14 cellular contexts compared by ENCODE assay signal in the genomic region with DNA sequence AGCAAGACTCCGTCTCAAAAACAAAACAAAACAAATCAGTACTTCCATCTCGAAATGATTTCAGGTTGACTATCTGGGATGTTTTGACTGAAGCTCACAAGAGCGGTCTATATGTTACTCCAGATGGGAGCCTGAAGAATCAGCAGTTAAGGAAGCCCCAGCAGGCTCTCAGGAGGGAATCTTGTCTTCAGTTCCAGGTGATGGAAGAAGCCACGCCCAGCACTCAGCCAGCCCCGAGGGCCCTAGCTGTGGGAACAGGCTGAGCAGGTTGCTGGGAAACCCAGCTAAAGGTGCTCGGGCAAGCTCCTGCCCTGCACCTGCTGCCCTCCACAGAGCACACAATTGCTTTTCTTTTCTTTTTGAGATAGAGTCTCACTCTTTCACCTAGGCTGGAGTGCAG. TPM values are rescaled to one million over a fixed set of nuclear protein-coding genes. Genes with fewer than 3 reads are reported as not detected.
DNase-seq lines count a peak whose midpoint lies in the region; ATAC-seq and TF ChIP-seq lines count a peak whose summit lies in the region.
"Had no signal": no experiment of that assay in that cellular context is flagged by ENCODE, and none has a peak within 500 bp of the region (broad histone marks: within the 10 kb centered on the region; RNA-seq: fewer than 3 reads in every experiment).

No MANE protein-coding gene starts in this region.

- H3K79me1 ChIP-seq in mesendoderm (ENCODE audit: low read length), result no peaks in the 10 kb centered on the region

- CTCF ChIA-PET in RWPE1 (lab: Yijun Ruan, JAX), result interaction anchor here (0.6 kb wide), 2 partner anchors 26 to 249 kb away, joined by 4 to 7 read pairs; no protein-coding TSS in a partner anchor
- CTCF ChIA-PET in CD4-positive, alpha-beta memory T cell (lab: Charles Lee; ENCODE audit: partially characterized antibody), result interaction anchor here (0.9 to 1.3 kb wide), 3 partner anchors 43 to 147 kb away, joined by 3 read pairs; no protein-coding TSS in a partner anchor

- H2BK120ac ChIP-seq in mesendoderm (ENCODE audit: low read depth, low read length), result no peak overlapping the region

- no peak overlapping the region for H2AFZ ChIP-seq in Karpas-422 (ENCODE audit: low read length)

- H2AK5ac ChIP-seq in mesendoderm (ENCODE audit: low read length), result no peak overlapping the region

- H3K27me3 ChIP-seq in mesendoderm (ENCODE audit: insufficient read depth, low read length, poor library complexity) (no peaks in the 10 kb centered on the region), Karpas-422 (ENCODE audit: low read length) (no peaks in the 10 kb centered on the region)
- no peaks in the 10 kb centered on the region for H3K27me3 ChIP-seq in CD4-positive, alpha-beta memory T cell (ENCODE audit: insufficient read depth, low read length)
- H3K27me3 ChIP-seq: body of pancreas had no signal

- no peaks in the 10 kb centered on the region for H3K27me3 Mint-ChIP-seq in CD4-positive, alpha-beta memory T cell

- TF ChIP-seq CTCF in RWPE1 (conservative IDR thresholded peaks at IDR 0.05; ENCODE audit: low read depth), result no peak

- H3K79me2 ChIP-seq in mesendoderm (ENCODE audit: control insufficient read depth, insufficient read depth, low read length) (no peaks in the 10 kb centered on the region), Karpas-422 (ENCODE audit: low read length) (no peaks in the 10 kb centered on the region)

- no peak overlapping the region for H3K4me2 ChIP-seq in mesendoderm (ENCODE audit: low read length)
- no peak overlapping the region for H3K4me2 ChIP-seq in Karpas-422 (ENCODE audit: low read depth, low read length, poor library complexity, severe bottlenecking)

- H3K9me3 Mint-ChIP-seq in CD4-positive, alpha-beta memory T cell, result peaks cover 0 to 1% (median 0%) of the 10 kb centered on the region in 8 donors
- H3K9me3 Mint-ChIP-seq: immature natural killer cell had no signal

- H3K27ac ChIP-seq in RWPE1 (no peak overlapping the region), mesendoderm (ENCODE audit: low read depth, low read length) (no peak overlapping the region), Karpas-422 (ENCODE audit: low read length) (no peak overlapping the region)
- no peak overlapping the region for H3K27ac ChIP-seq in CD4-positive, alpha-beta memory T cell (ENCODE audit: low read depth, low read length)
- H3K27ac ChIP-seq: body of pancreas, prostate gland, thoracic aorta had no signal

- POLR2A ChIA-PET in RWPE1 (lab: Yijun Ruan, JAX; ENCODE audit: low non-redundant PET), result no interaction called here
- POLR2A ChIA-PET in CD4-positive, alpha-beta memory T cell (lab: Charles Lee; ENCODE audit: partially characterized antibody), result interaction anchor here (1.0 kb wide), 1 partner anchor 134 kb away, joined by 3 read pairs; a partner anchor contains a TSS

- peaks cover 0 to 2% (median under 1%) of the 10 kb centered on the region in 4 donors for H3K4me1 Mint-ChIP-seq in CD4-positive, alpha-beta memory T cell
- H3K4me1 Mint-ChIP-seq: immature natural killer cell had no signal

- WGBS in mesendoderm (ENCODE audit: extremely low coverage, insufficient coverage, low lambda C conversion rate), result no CpG with 5 or more reads among the region's 6 CpGs

- no peak overlapping the region for H3K4me3 Mint-ChIP-seq in CD4-positive, alpha-beta memory T cell
- H3K4me3 Mint-ChIP-seq: immature natural killer cell had no signal

- no peaks in the 10 kb centered on the region for H4K20me1 ChIP-seq in Karpas-422 (ENCODE audit: insufficient read depth, low read depth, low read length)

- H3K4me1 ChIP-seq in mesendoderm (ENCODE audit: control insufficient read depth, low read depth, low read length) (no peaks in the 10 kb centered on the region), Karpas-422 (ENCODE audit: low read length) (no peaks in the 10 kb centered on the region)
- no peaks in the 10 kb centered on the region for H3K4me1 ChIP-seq in CD4-positive, alpha-beta memory T cell (ENCODE audit: insufficient read depth, low read length)
- H3K4me1 ChIP-seq: body of pancreas, prostate gland had no signal

- peak; percentile 92 for DNase-seq in ELF-1 (ENCODE audit: low read depth, low spot score)
- peak; percentile 59 for DNase-seq in NCI-H2029 (lab: John Stamatoyannopoulos, UW)
- DNase-seq in RWPE1 (ENCODE audit: low spot score), result peak; percentile 12
- DNase-seq in mesendoderm, result peak; percentile 17
- no peak for DNase-seq in activated effector memory CD4-positive, alpha-beta T cell treated with anti-CD3 and anti-CD28 coated beads, Interleukin-2, amount 50 U/mL, for 16 hours
- no peak for DNase-seq in CD4-positive, alpha-beta memory T cell
- DNase-seq in Karpas-422, result no peak
- DNase-seq: activated naive CD4-positive, alpha-beta T cell; foreskin fibroblast; immature natural killer cell had no signal

- H3K9me3 ChIP-seq in CD4-positive, alpha-beta memory T cell (ENCODE audit: control insufficient read depth in 1 of 2, low read length in 2 of 2), result no peaks in the 10 kb centered on the region
- no peaks in the 10 kb centered on the region for H3K9me3 ChIP-seq in Karpas-422 (ENCODE audit: low read length)
- H3K9me3 ChIP-seq: body of pancreas, prostate gland, thoracic aorta had no signal

- H4K8ac ChIP-seq in mesendoderm (ENCODE audit: low read depth, low read length), result no peak overlapping the region

- H3K18ac ChIP-seq in mesendoderm (ENCODE audit: low read length), result no peak overlapping the region

- no peak overlapping the region for H2BK15ac ChIP-seq in mesendoderm (replicated peaks; ENCODE audit: low read depth)

- peaks cover 17 to 39% of the 10 kb centered on the region in 2 donors for H3K36me3 Mint-ChIP-seq in CD4-positive, alpha-beta memory T cell

- no peak overlapping the region for H3K56ac ChIP-seq in mesendoderm (ENCODE audit: low read length)

- ATAC-seq in GM19324 (IDR thresholded peaks at IDR 0.05; ENCODE audit: low FRiP score, unreplicated experiment), result no peak
- ATAC-seq: body of pancreas had no signal

- no peak overlapping the region for H3K4me3 ChIP-seq in mesendoderm (ENCODE audit: low read length)
- no peak overlapping the region for H3K4me3 ChIP-seq in CD4-positive, alpha-beta memory T cell (ENCODE audit: low read length in 2 of 2)
- H3K4me3 ChIP-seq in Karpas-422 (ENCODE audit: low read length), result no peak overlapping the region
- H3K4me3 ChIP-seq: body of pancreas, prostate gland, thoracic aorta had no signal

- H3K27ac Mint-ChIP-seq in CD4-positive, alpha-beta memory T cell, result no peak overlapping the region

- intact Hi-C loops in CD4-positive, alpha-beta memory T cell (cut with micrococcal nuclease), result no loop called here

- H3K36me3 ChIP-seq in mesendoderm (ENCODE audit: control insufficient read depth, insufficient read depth, low read length) (no peaks in the 10 kb centered on the region), Karpas-422 (ENCODE audit: insufficient read depth, low read length) (0 out of 2 replicates have a peak, but pooled peaks cover 3% of the 10 kb centered on the region)
- peaks cover 17% of the 10 kb centered on the region for H3K36me3 ChIP-seq in CD4-positive, alpha-beta memory T cell (ENCODE audit: insufficient read depth, low read length)

- H3K23ac ChIP-seq in mesendoderm (ENCODE audit: low read length), result no peak overlapping the region

- H3K9ac ChIP-seq in mesendoderm (ENCODE audit: low read length) (no peak overlapping the region), Karpas-422 (ENCODE audit: low read length) (no peak overlapping the region)

- no peak overlapping the region for H4K5ac ChIP-seq in mesendoderm (ENCODE audit: low read length)

- no peak overlapping the region for H3K4ac ChIP-seq in mesendoderm (ENCODE audit: low read depth, low read length)

- H3K9me2 ChIP-seq in Karpas-422 (replicated peaks; ENCODE audit: insufficient read depth, low read length), result no peaks in the 10 kb centered on the region

- H2BK5ac ChIP-seq in mesendoderm (ENCODE audit: low read length), result no peak overlapping the region

RNA-seq across cellular contexts. Expression of a gene that starts 32.4 kb away (rescaled TPM):
- polyA plus RNA-seq in mesendoderm (2013, experiment 1 of 2), result 10.7 TPM
- polyA plus RNA-seq in mesendoderm (2013, experiment 2 of 2), result 11.0 TPM
- 10 to 100 TPM; 11.9 to 12.3 TPM for total RNA-seq in CD4-positive, alpha-beta memory T cell
- 1 to 10 TPM; 4.4 to 7.9 TPM for polyA plus RNA-seq in CD4-positive, alpha-beta memory T cell
- total RNA-seq in Karpas-422 (2014; rRNA removed; shearing (Covaris generic); ENCODE audit: low replicate concordance), result 28.7 and 33.0 TPM in 2 replicates

Comparison
In these comparisons a context has a peak if more than half of its experiments do, and no peak if none do; other contexts are left out.
1. DNase-seq: peak in ELF-1 (single experiment), NCI-H2029 (single experiment), RWPE1 (single experiment) and mesendoderm (single experiment); none in activated effector memory CD4-positive, alpha-beta T cell treated with anti-CD3 and anti-CD28 coated beads, Interleukin-2, amount 50 U/mL, for 16 hours (single experiment), CD4-positive, alpha-beta memory T cell (0 of 5) and Karpas-422 (single experiment).